Comparison of ENCODE assay signal across 17 cellular contexts in genomic region chr7:99404977-99405320, GRCh38. TPM values are rescaled to one million over a fixed set of nuclear protein-coding genes. Genes with fewer than 3 reads are reported as not detected.
A peak's percentile ranks its signal among the peaks of the same experiment; 100 is the strongest.
DNase-seq lines count a peak whose midpoint lies in the region; ATAC-seq and TF ChIP-seq lines count a peak whose summit lies in the region.
"Had no signal": no experiment of that assay in that cellular context is flagged by ENCODE, and none has a peak within 500 bp of the region (broad histone marks: within the 10 kb centered on the region; RNA-seq: fewer than 3 reads in every experiment).

No MANE protein-coding gene starts in this region.

- H3K14ac ChIP-seq in IMR-90 (replicated peaks; ENCODE audit: low read depth, low read length), result no peak overlapping the region

- intact Hi-C loops in IMR-90 (cut with micrococcal nuclease), result no loop called here

- H3K4me3 ChIP-seq in DND-41 (ENCODE audit: low read depth in 1 of 2, low read length in 2 of 2), result no peak overlapping the region
- no peak overlapping the region for H3K4me3 ChIP-seq in IMR-90 (ENCODE audit: insufficient read depth, low read depth, low read length)
- no peak overlapping the region for H3K4me3 ChIP-seq in tibial nerve
- H3K4me3 ChIP-seq: GM12878, GM23248 had no signal

- H3K4ac ChIP-seq in IMR-90 (ENCODE audit: low read depth, low read length), result no peak overlapping the region

- no peak overlapping the region for H3K18ac ChIP-seq in IMR-90 (ENCODE audit: low read depth, low read length)

- TF ChIP-seq POLR2A in IMR-90 (IDR thresholded peaks at IDR 0.05; ENCODE audit: low read depth, low read length) (no peak), tibial nerve (IDR thresholded peaks at IDR 0.05) (no peak)

- H3K27me3 Mint-ChIP-seq in effector memory CD8-positive, alpha-beta T cell, result no peaks in the 10 kb centered on the region
- H3K27me3 Mint-ChIP-seq in neural crest cell (ENCODE audit: low read depth), result no peaks in the 10 kb centered on the region

- H3K36me3 ChIP-seq in DND-41 (ENCODE audit: insufficient read depth, low read length) (peaks cover 64% of the 10 kb centered on the region), IMR-90 (ENCODE audit: control insufficient read depth, insufficient read depth, low read length) (peaks cover 36% of the 10 kb centered on the region), tibial nerve (peaks cover 0 to 51% (median 3%) of the 10 kb centered on the region in 3 donors)

- peaks cover 40% of the 10 kb centered on the region for H3K4me1 ChIP-seq in DND-41 (ENCODE audit: insufficient read depth, low read length)
- H3K4me1 ChIP-seq in IMR-90 (ENCODE audit: control insufficient read depth, insufficient read depth, low read length), result peaks cover 8% of the 10 kb centered on the region; the same call in 1 of the 2 replicates
- H3K4me1 ChIP-seq in tibial nerve, result peaks cover 0 to 60% (median 33%) of the 10 kb centered on the region in 4 donors

- CTCF ChIA-PET in IMR-90 (lab: Yijun Ruan, JAX), result no interaction called here

- BruUV-seq in IMR-90 (replicated peaks; lab: Mats Ljungman, UMichigan), result no TSS peak

- no peak for ATAC-seq in DND-41 (ENCODE audit: insufficient read depth, low read depth)
- ATAC-seq in IMR-90 (ENCODE audit: low read depth), result no peak
- no peak for ATAC-seq in effector memory CD8-positive, alpha-beta T cell (replicated peaks)
- ATAC-seq in HG02642 (IDR thresholded peaks at IDR 0.05; ENCODE audit: poor library complexity, unreplicated experiment), result no peak
- ATAC-seq: GM12878 had no signal

- H3K4me2 ChIP-seq in DND-41 (ENCODE audit: insufficient read depth, low read length) (peak overlapping the region; percentile 27), IMR-90 (ENCODE audit: low read depth, low read length) (no peak overlapping the region)

- H3K23ac ChIP-seq in IMR-90 (ENCODE audit: low read depth, low read length), result no peak overlapping the region

- peaks cover 18 to 74% of the 10 kb centered on the region in 2 experiments for H3K79me1 ChIP-seq in IMR-90 (ENCODE audit: low read depth in 1 of 2, low read length in 2 of 2)

- no peak for TF ChIP-seq EP300 in tibial nerve (IDR thresholded peaks at IDR 0.05)

- peaks cover 45% of the 10 kb centered on the region in 2 donors for H3K4me1 Mint-ChIP-seq in effector memory CD8-positive, alpha-beta T cell (ENCODE audit: low read depth in 2 of 2)
- peaks cover 27% of the 10 kb centered on the region for H3K4me1 Mint-ChIP-seq in neural crest cell

- dilution Hi-C loops in IMR-90 (cut with HindIII; ENCODE audit: low sequenced_read_pairs, unreplicated experiment), result no loop called here

- H3K27me3 ChIP-seq in DND-41 (ENCODE audit: insufficient read depth, low read length, poor library complexity) (no peaks in the 10 kb centered on the region), IMR-90 (ENCODE audit: control insufficient read depth, insufficient read depth, low read length) (no peaks in the 10 kb centered on the region), tibial nerve (no peaks in the 10 kb centered on the region)
- H3K27me3 ChIP-seq: BE2C had no signal

- H3K9me1 ChIP-seq in IMR-90 (ENCODE audit: insufficient read depth, low read length), result peaks cover 12% of the 10 kb centered on the region

- no peak overlapping the region for H2BK120ac ChIP-seq in IMR-90 (ENCODE audit: low read depth, low read length)

- 0 out of 2 replicates have a peak overlapping the region, but pooled peaks have one; percentile 13 for H2AK5ac ChIP-seq in IMR-90 (ENCODE audit: low read depth, low read length)

- no peak overlapping the region for H2AK9ac ChIP-seq in IMR-90 (replicated peaks; ENCODE audit: low read depth, low read length, poor library complexity)

- H3K9ac ChIP-seq in DND-41 (ENCODE audit: low read depth, low read length) (no peak overlapping the region), IMR-90 (ENCODE audit: low read depth, low read length) (no peak overlapping the region)
- H3K9ac ChIP-seq: GM23248 had no signal

- peaks cover 64% of the 10 kb centered on the region for H3K36me3 Mint-ChIP-seq in effector memory CD8-positive, alpha-beta T cell (ENCODE audit: insufficient read depth)
- H3K36me3 Mint-ChIP-seq in neural crest cell (ENCODE audit: low read depth), result peaks cover 16% of the 10 kb centered on the region

- no peak overlapping the region for H4K5ac ChIP-seq in IMR-90 (ENCODE audit: low read depth, low read length)

- H3K56ac ChIP-seq in IMR-90 (ENCODE audit: extremely low read depth, insufficient read depth, low read length), result no peak overlapping the region

- no peaks in the 10 kb centered on the region for H3K9me3 Mint-ChIP-seq in effector memory CD8-positive, alpha-beta T cell
- H3K9me3 Mint-ChIP-seq in neural crest cell, result no peaks in the 10 kb centered on the region
- H3K9me3 Mint-ChIP-seq: HFFc6 had no signal

- H3K27ac ChIP-seq in DND-41 (ENCODE audit: low read length) (no peak overlapping the region), IMR-90 (ENCODE audit: insufficient read depth, low read length) (no peak overlapping the region), tibial nerve (peak overlapping the region in 1 of 4 donors; percentile 48)
- H3K27ac ChIP-seq: GM23248 had no signal

- TF ChIP-seq RAD21 in IMR-90 (IDR thresholded peaks at IDR 0.05; ENCODE audit: low read length), result no peak

- H3K4me3 Mint-ChIP-seq in effector memory CD8-positive, alpha-beta T cell, result peak overlapping the region; percentile 25 to 46
- peak overlapping the region; percentile 56 for H3K4me3 Mint-ChIP-seq in neural crest cell
- H3K4me3 Mint-ChIP-seq: HFFc6 had no signal

- no peak overlapping the region for H2BK15ac ChIP-seq in IMR-90 (ENCODE audit: low read depth, low read length)

- POLR2A ChIA-PET in IMR-90 (lab: Charles Lee; ENCODE audit: unreplicated experiment), result interaction anchor here (0.6 kb wide), 1 partner anchor 658 kb away, joined by 3 read pairs; no protein-coding TSS in a partner anchor

- no peaks in the 10 kb centered on the region for H3K9me3 ChIP-seq in DND-41 (ENCODE audit: insufficient read depth, low read length, severe bottlenecking)
- no peaks in the 10 kb centered on the region for H3K9me3 ChIP-seq in IMR-90 (ENCODE audit: control insufficient read depth, insufficient read depth, low read length)
- H3K9me3 ChIP-seq in tibial nerve, result no peaks in the 10 kb centered on the region
- H3K9me3 ChIP-seq: BE2C had no signal

- no peak overlapping the region for H4K91ac ChIP-seq in IMR-90 (ENCODE audit: insufficient read depth, low read depth, low read length)

- TF ChIP-seq CTCF in DND-41 (IDR thresholded peaks at IDR 0.05; ENCODE audit: borderline replicate concordance, extremely low read depth, low read length, poor library complexity, severe bottlenecking) (no peak), IMR-90 (conservative IDR thresholded peaks at IDR 0.05; ENCODE audit: low read depth, low read length) (no peak), neural crest cell (conservative IDR thresholded peaks at IDR 0.05) (no peak), tibial nerve (IDR thresholded peaks at IDR 0.05) (no peak)

- no peak overlapping the region for H2BK20ac ChIP-seq in IMR-90 (ENCODE audit: low read depth, low read length)

- DNase-seq in DND-41, result no peak
- DNase-seq in IMR-90, result no peak
- peak in 1 of 3 experiments; percentile 7 for DNase-seq in effector memory CD8-positive, alpha-beta T cell
- no peak for DNase-seq in neural crest cell (ENCODE audit: low read depth, low spot score)
- no peak for DNase-seq in NCI-H748 (lab: John Stamatoyannopoulos, UW; ENCODE audit: unreplicated experiment)
- DNase-seq in tibial nerve (ENCODE audit: low spot score in 2 of 2), result no peak
- DNase-seq: BE2C, GDM1, Kasumi-1, NCI-H1105, NCI-H187, NCI-H69, RPMI8226 had no signal

- 88% methylated on average over 5 of the region's 10 CpGs; no CpG with 5 or more reads in 1 of the 2 experiments for WGBS in IMR-90 (ENCODE audit: extremely low coverage in 2 of 2, insufficient read length in 1 of 2), 2 experiments
- WGBS in tibial nerve, 2 donors, result 87 to 90% methylated on average over 10 of the region's 10 CpGs

- peaks cover 77% of the 10 kb centered on the region for H3K79me2 ChIP-seq in DND-41 (ENCODE audit: insufficient read depth, low read length)

- in situ Hi-C loops in IMR-90 (cut with MboI; ENCODE audit: low sequenced_read_pairs), result no loop called here

- H4K20me1 ChIP-seq in DND-41 (ENCODE audit: insufficient read depth, low read length), result peaks cover 58% of the 10 kb centered on the region
- H4K20me1 ChIP-seq in IMR-90 (ENCODE audit: insufficient read depth, low read length), result peaks cover 66% of the 10 kb centered on the region

- H3K27ac Mint-ChIP-seq in effector memory CD8-positive, alpha-beta T cell, result peak overlapping the region; percentile 1 to 83
- no peak overlapping the region for H3K27ac Mint-ChIP-seq in neural crest cell (ENCODE audit: unreplicated experiment)
- H3K27ac Mint-ChIP-seq: HFFc6 had no signal

- no peak overlapping the region for H2BK5ac ChIP-seq in IMR-90 (ENCODE audit: low read depth, low read length, poor library complexity, severe bottlenecking)

- H4K8ac ChIP-seq in IMR-90 (ENCODE audit: low read depth in 2 of 2, low read length in 2 of 2), result no peak overlapping the region

- H2AFZ ChIP-seq in DND-41 (ENCODE audit: low read depth, low read length), result no peak overlapping the region
- H2AFZ ChIP-seq in IMR-90 (replicated peaks; ENCODE audit: low read length, poor library complexity), result no peak overlapping the region
- H2AFZ ChIP-seq: GM23248 had no signal

RNA-seq across cellular contexts. Expression of gene PDAP1, which starts 3.4 kb away (rescaled TPM):
- total RNA-seq in IMR-90 (2012; rRNA removed) (40.3 and 124 TPM in 2 replicates), neural crest cell (146 and 155 TPM in 2 replicates), tibial nerve (100 to 1,000 TPM in 1 of 4 donors, 10 to 100 TPM in 3; 65.4 to 107 (median 68.8) TPM)
- 123 and 193 TPM in 2 replicates for polyA plus RNA-seq in IMR-90 (2012; rRNA removed)
- 86.2 and 146 TPM in 2 replicates for polyA plus RNA-seq in IMR-90 (2012; cell fraction: cytosol; rRNA removed)
- polyA plus RNA-seq in IMR-90 (2012; cell fraction: nucleus; rRNA removed; ENCODE audit: low replicate concordance), result 22.9 and 59.0 TPM in 2 replicates

RNA-seq across cellular contexts. Expression of gene BUD31, which starts 3.8 kb away (rescaled TPM):
- 72.6 and 111 TPM in 2 replicates for total RNA-seq in IMR-90 (2012; rRNA removed)
- 94.2 and 97.2 TPM in 2 replicates for polyA plus RNA-seq in IMR-90 (2012; rRNA removed)
- polyA plus RNA-seq in IMR-90 (2012; cell fraction: cytosol; rRNA removed), result 45.7 and 87.3 TPM in 2 replicates
- 26.6 and 74.7 TPM in 2 replicates for polyA plus RNA-seq in IMR-90 (2012; cell fraction: nucleus; rRNA removed; ENCODE audit: low replicate concordance)
- total RNA-seq in neural crest cell, result 107 and 108 TPM in 2 replicates
- total RNA-seq in tibial nerve, result 10 to 100 TPM; 55.9 to 87.3 (median 75.8) TPM

RNA-seq across cellular contexts. Expression of gene ARPC1B, which starts 30.4 kb away (rescaled TPM):
- 243 and 351 TPM in 2 replicates for total RNA-seq in IMR-90 (2012; rRNA removed)
- polyA plus RNA-seq in IMR-90 (2012; rRNA removed), result 488 and 548 TPM in 2 replicates
- polyA plus RNA-seq in IMR-90 (2012; cell fraction: cytosol; rRNA removed), result 590 and 650 TPM in 2 replicates
- polyA plus RNA-seq in IMR-90 (2012; cell fraction: nucleus; rRNA removed; ENCODE audit: low replicate concordance), result 160 and 428 TPM in 2 replicates
- 67.7 and 71.6 TPM in 2 replicates for total RNA-seq in neural crest cell
- 100 to 1,000 TPM; 178 to 337 (median 306) TPM for total RNA-seq in tibial nerve

RNA-seq across cellular contexts. Expression of gene PTCD1, which starts 33.6 kb away (rescaled TPM):
- total RNA-seq in IMR-90 (2012; rRNA removed) (2.2 and 2.8 TPM in 2 replicates), neural crest cell (9.7 and 11.1 TPM in 2 replicates), tibial nerve (10 to 100 TPM in 2 of 4 donors, 1 to 10 TPM in 2; 6.9 to 10.8 (median 9.5) TPM)
- 4.0 and 4.7 TPM in 2 replicates for polyA plus RNA-seq in IMR-90 (2012; rRNA removed)
- polyA plus RNA-seq in IMR-90 (2012; cell fraction: cytosol; rRNA removed), result 1.9 and 3.5 TPM in 2 replicates
- 9.5 and 11.6 TPM in 2 replicates for polyA plus RNA-seq in IMR-90 (2012; cell fraction: nucleus; rRNA removed; ENCODE audit: low replicate concordance)

RNA-seq across cellular contexts. Expression of gene CPSF4, which starts 33.8 kb away (rescaled TPM):
- total RNA-seq in IMR-90 (2012; rRNA removed) (23.8 and 23.9 TPM in 2 replicates), neural crest cell (111 and 117 TPM in 2 replicates), tibial nerve (10 to 100 TPM; 34.3 to 77.9 (median 50.1) TPM)
- polyA plus RNA-seq in IMR-90 (2012; rRNA removed), result 38.5 and 44.9 TPM in 2 replicates
- polyA plus RNA-seq in IMR-90 (2012; cell fraction: cytosol; rRNA removed), result 16.1 and 26.6 TPM in 2 replicates
- 158 and 162 TPM in 2 replicates for polyA plus RNA-seq in IMR-90 (2012; cell fraction: nucleus; rRNA removed; ENCODE audit: low replicate concordance)
